In the genomic region with DNA sequence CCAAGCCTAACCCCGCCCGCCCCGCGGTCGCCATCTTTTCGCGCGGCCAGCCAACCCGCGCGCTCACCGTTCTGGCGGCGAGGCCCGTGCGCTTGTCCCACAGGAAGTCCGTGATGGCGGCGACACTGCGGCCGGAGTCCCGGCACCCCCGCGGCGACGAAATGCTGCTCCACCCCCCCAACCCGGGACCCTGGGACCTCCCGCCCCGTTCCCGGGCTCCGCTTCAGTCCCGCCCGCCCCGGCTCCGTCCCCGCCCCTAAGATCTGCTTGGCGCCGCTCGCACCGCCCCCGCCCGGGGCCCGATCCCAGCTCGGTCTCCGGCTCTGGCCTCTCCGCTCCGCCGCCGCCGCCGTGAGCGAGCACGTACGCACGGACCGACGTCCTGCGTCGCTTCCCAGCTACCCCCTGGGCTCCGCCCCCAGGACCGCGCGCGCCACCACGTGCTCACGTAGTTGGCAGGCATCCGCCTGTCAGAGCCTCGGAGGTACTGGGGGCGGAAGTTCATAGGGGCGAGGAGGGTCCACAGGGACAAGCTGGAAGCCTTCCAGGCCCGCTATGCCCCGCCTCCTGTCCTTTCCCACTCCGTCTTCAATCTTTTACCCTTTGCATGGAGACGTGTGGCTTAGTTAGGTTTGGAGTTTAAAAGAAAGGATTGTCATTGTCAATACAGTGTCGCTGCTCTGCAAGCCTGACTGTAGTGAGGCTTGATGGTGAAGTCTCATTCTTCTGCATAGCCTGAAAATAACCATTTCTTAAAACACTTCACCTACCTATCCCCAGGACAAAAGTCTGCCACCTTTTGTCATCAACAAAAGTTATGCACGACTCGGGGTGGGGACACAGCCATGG, we compare ENCODE assay signal across 8 cellular contexts. TPM values are rescaled to one million over a fixed set of nuclear protein-coding genes. Genes with fewer than 3 reads are reported as not detected.
DNase-seq lines count a peak whose midpoint lies in the region; ATAC-seq, FAIRE-seq and TF ChIP-seq lines count a peak whose summit lies in the region.

A gene (minus strand): TSS at position 371 of the 849 bp plus-strand sequence. CDS start 2,527 bp downstream, outside the sequence.

- TF ChIP-seq CTCF in kidney (IDR thresholded peaks at IDR 0.05; ENCODE audit: borderline replicate concordance, extremely low read depth, insufficient read depth), result no peak

- peak within 1 kb of the TSS; percentile 93 to 95 for H3K27ac ChIP-seq in kidney (ENCODE audit: low read depth in 2 of 2, low read length in 2 of 2)

- H3K4me1 ChIP-seq in kidney (ENCODE audit: control insufficient read depth in 1 of 2, insufficient read depth in 1 of 2, low read depth in 1 of 2, low read length in 2 of 2), result peaks cover 4 to 12% of the 10 kb centered on the region in 2 donors

- H3K4me3 ChIP-seq in kidney (ENCODE audit: low read length in 2 of 2), result peak within 1 kb of the TSS; percentile 92 to 98

- H3K36me3 ChIP-seq in kidney (ENCODE audit: control insufficient read depth in 1 of 2, insufficient read depth in 2 of 2, low read length in 2 of 2), result peaks cover 20 to 23% of the 10 kb centered on the region in 2 donors

- intact Hi-C loops in kidney (cut with DNase I), result no loop called here

- ATAC-seq in HG03439 (IDR thresholded peaks at IDR 0.05; ENCODE audit: unreplicated experiment), result peak; percentile 81

- TF ChIP-seq POLR2A in GM19193 (IDR thresholded peaks at IDR 0.05; ENCODE audit: extremely low read depth, insufficient read depth, insufficient read length), result peak; percentile 92

- no peaks in the 10 kb centered on the region for H3K9me3 ChIP-seq in kidney (ENCODE audit: control insufficient read depth in 1 of 2, low read length in 2 of 2)

- FAIRE-seq in kidney (lab: Jason Lieb, UNC), result no peak

- DNase-seq in AG20443 (ENCODE audit: low spot score), result peak; percentile 97
- DNase-seq in NCI-H510A treated with DMSO at 0.1 percent for 48 hours (lab: John Stamatoyannopoulos, UW), result peak; percentile 90
- peak; percentile 92 for DNase-seq in activated CD4-positive, alpha-beta T cell treated with anti-CD3 and anti-CD28 coated beads for 1 hour
- DNase-seq in cerebellar nuclear complex (lab: John Stamatoyannopoulos, UW), result peak; percentile 37 to 66
- DNase-seq in kidney, result peak; percentile 99
- DNase-seq in stimulated activated CD4-positive, alpha-beta T cell treated with anti-CD3 and anti-CD28 coated beads, Interleukin-15, amount 100 ng/mL, for 24 hours, result peak; percentile 99

- H3K9ac ChIP-seq in kidney (ENCODE audit: low read length in 2 of 2), result peak within 1 kb of the TSS; percentile 74 to 89

RNA-seq across cellular contexts. Expression of the gene that starts here (rescaled TPM):
- 59.7 TPM for total RNA-seq in kidney
- 28.9 TPM for polyA plus RNA-seq in kidney (ENCODE audit: insufficient read depth, low read depth, low replicate concordance)

Comparison
In these comparisons a context has a peak if more than half of its experiments do, and no peak if none do; other contexts are left out.
1. Peak in every context shown above with its lines: DNase-seq, ATAC-seq, H3K4me3 ChIP-seq and H3K27ac ChIP-seq.